In genomic region chr2:221999702-222000101, GRCh38 we compare ENCODE assay signal across 15 cellular contexts.
DNase-seq lines count a peak whose midpoint lies in the region; ATAC-seq and TF ChIP-seq lines count a peak whose summit lies in the region.
"Had no signal": no experiment of that assay in that cellular context is flagged by ENCODE, and none has a peak within 500 bp of the region (broad histone marks: within the 10 kb centered on the region; RNA-seq: fewer than 3 reads in every experiment).

No MANE protein-coding gene starts in this region.

- H3K4me1 ChIP-seq in foreskin keratinocyte (peaks cover 7% of the 10 kb centered on the region), BE2C (no peaks in the 10 kb centered on the region)

- no peaks in the 10 kb centered on the region for H3K36me3 ChIP-seq in BE2C

- DNase-seq in AG04450 (ENCODE audit: low read depth, low spot score), result peak; percentile 67
- DNase-seq in HFFc6, result peak; percentile 50
- peak; percentile 14 for DNase-seq in T1000 (lab: John Stamatoyannopoulos, UW)
- DNase-seq in foreskin keratinocyte, result peak; percentile 55 to 70
- no peak for DNase-seq in BE2C
- DNase-seq in DMS 273 (lab: John Stamatoyannopoulos, UW; ENCODE audit: unreplicated experiment), result no peak
- DNase-seq: activated CD4-positive, alpha-beta T cell treated with anti-CD3 and anti-CD28 coated beads for 48 hours; activated T-cell treated with anti-CD3 and anti-CD28 coated beads, Interleukin-2, amount 50 U/mL, for 4 hours; NCI-H345; T-helper 2 cell had no signal

- peak overlapping the region; percentile 40 for H3K27ac ChIP-seq in AG04450 (ENCODE audit: low read depth, low read length)
- H3K27ac ChIP-seq in foreskin keratinocyte, result no peak overlapping the region

- CTCF ChIA-PET in AG04450 (lab: Charles Lee), result no interaction called here

- no peaks in the 10 kb centered on the region for H3K9me3 ChIP-seq in AG04450 (ENCODE audit: control insufficient read depth, insufficient read depth, low read length)
- H3K9me3 ChIP-seq in BE2C, result no peaks in the 10 kb centered on the region

- no peaks in the 10 kb centered on the region for H3K36me3 Mint-ChIP-seq in HFFc6 (ENCODE audit: low read depth)

- ATAC-seq in foreskin keratinocyte (peak; percentile 52), GM18873 (IDR thresholded peaks at IDR 0.05; ENCODE audit: low FRiP score, unreplicated experiment) (no peak), HG02973 (IDR thresholded peaks at IDR 0.05; ENCODE audit: unreplicated experiment) (no peak)
- ATAC-seq: activated T-cell treated with anti-CD3 and anti-CD28 coated beads, Interleukin-2, amount 50 U/mL, for 4 hours; HepG2; Panc1 had no signal

- H3K27ac Mint-ChIP-seq in HFFc6, result no peak overlapping the region
- H3K27ac Mint-ChIP-seq: dendritic cell treated with granulocyte-macrophage colony-stimulating factor and Interleukin-4, amounts not matched to agents 40 ng/mL and 50 ng/mL, for 4 days had no signal

- no peaks in the 10 kb centered on the region; the same call in 1 of the 2 replicates for H3K9me3 Mint-ChIP-seq in HFFc6
- H3K9me3 Mint-ChIP-seq: activated T-cell treated with anti-CD3 and anti-CD28 coated beads, Interleukin-2, amount 50 U/mL, for 4 hours; dendritic cell treated with granulocyte-macrophage colony-stimulating factor and Interleukin-4, amounts not matched to agents 40 ng/mL and 50 ng/mL, for 4 days had no signal

- H3K27me3 ChIP-seq in AG04450 (ENCODE audit: control insufficient read depth, insufficient read depth, low read length), result no peaks in the 10 kb centered on the region
- H3K27me3 ChIP-seq in foreskin keratinocyte, result no peaks in the 10 kb centered on the region
- no peaks in the 10 kb centered on the region for H3K27me3 ChIP-seq in BE2C

- no peak overlapping the region for H3K4me3 ChIP-seq in AG04450 (ENCODE audit: low read depth, low read length)
- H3K4me3 ChIP-seq in BE2C (ENCODE audit: low read depth, low read length), result no peak overlapping the region

- POLR2A ChIA-PET in AG04450 (lab: Yijun Ruan, JAX), result no interaction called here

- no peak for TF ChIP-seq CTCF in AG04450 (IDR thresholded peaks at IDR 0.05; ENCODE audit: low read depth, low read length)
- no peak for TF ChIP-seq CTCF in HFFc6 (IDR thresholded peaks at IDR 0.05)
- TF ChIP-seq CTCF in foreskin keratinocyte (conservative IDR thresholded peaks at IDR 0.05), result no peak
- no peak for TF ChIP-seq CTCF in BE2C (IDR thresholded peaks at IDR 0.05; ENCODE audit: low read depth, low read length)

- H3K4me1 Mint-ChIP-seq in HFFc6 (ENCODE audit: low read depth), result peaks cover 23% of the 10 kb centered on the region

- peaks cover 5% of the 10 kb centered on the region; the same call in 1 of the 2 replicates for H3K27me3 Mint-ChIP-seq in HFFc6 (ENCODE audit: insufficient read depth)
- H3K27me3 Mint-ChIP-seq: dendritic cell treated with granulocyte-macrophage colony-stimulating factor and Interleukin-4, amounts not matched to agents 40 ng/mL and 50 ng/mL, for 4 days had no signal

- H3K4me3 Mint-ChIP-seq in HFFc6, result no peak overlapping the region
- H3K4me3 Mint-ChIP-seq: activated T-cell treated with anti-CD3 and anti-CD28 coated beads, Interleukin-2, amount 50 U/mL, for 4 hours; dendritic cell treated with granulocyte-macrophage colony-stimulating factor and Interleukin-4, amounts not matched to agents 40 ng/mL and 50 ng/mL, for 4 days had no signal

Comparison
In these comparisons a context has a peak if more than half of its experiments do, and no peak if none do; other contexts are left out.
1. DNase-seq: peak in AG04450 (single experiment), HFFc6 (single experiment), T1000 (single experiment) and foreskin keratinocyte (2 of 2); none in BE2C (single experiment) and DMS 273 (single experiment).